In the genomic region with DNA sequence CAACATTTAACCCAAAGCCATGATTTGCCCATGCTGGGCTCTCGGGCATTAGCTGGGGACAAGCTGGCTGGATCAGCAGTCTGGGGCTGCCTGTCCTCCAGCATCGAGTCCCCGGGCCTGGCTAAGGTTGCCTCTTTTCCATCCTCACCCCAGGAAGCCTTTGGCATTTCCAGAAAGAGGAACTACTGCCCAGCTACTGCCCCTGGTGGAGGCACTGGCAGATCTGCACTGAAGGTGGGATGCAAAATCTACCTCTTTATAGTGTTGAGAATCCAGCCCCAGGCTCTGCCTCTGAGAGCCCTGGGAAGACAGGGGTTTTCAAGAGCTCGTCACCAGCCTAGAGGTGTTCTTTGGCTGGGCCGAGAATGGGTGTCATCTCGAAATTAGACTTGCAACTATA, we compare ENCODE assay signal across 13 cellular contexts.
DNase-seq lines count a peak whose midpoint lies in the region; ATAC-seq, FAIRE-seq and TF ChIP-seq lines count a peak whose summit lies in the region.
"Had no signal": no experiment of that assay in that cellular context is flagged by ENCODE, and none has a peak within 500 bp of the region (broad histone marks: within the 10 kb centered on the region; RNA-seq: fewer than 3 reads in every experiment).

No MANE protein-coding gene starts in this region.

- H3K27me3 ChIP-seq in MG63 (no peaks in the 10 kb centered on the region), bronchial epithelial cell (ENCODE audit: control insufficient read depth, insufficient read depth, low read length) (no peaks in the 10 kb centered on the region), neural progenitor cell (no peaks in the 10 kb centered on the region)

- no peak overlapping the region for H2AFZ ChIP-seq in neural progenitor cell (replicated peaks)

- H3K36me3 ChIP-seq in MG63 (no peaks in the 10 kb centered on the region), bronchial epithelial cell (ENCODE audit: control insufficient read depth, insufficient read depth, low read length) (no peaks in the 10 kb centered on the region), neural progenitor cell (no peaks in the 10 kb centered on the region)
- H3K36me3 ChIP-seq: thoracic aorta had no signal

- H3K9me3 ChIP-seq in MG63 (no peaks in the 10 kb centered on the region; the same call in 1 of the 2 replicates), neural progenitor cell (ENCODE audit: low read depth) (no peaks in the 10 kb centered on the region)

- no peak for FAIRE-seq in bronchial epithelial cell (lab: Jason Lieb, UNC)

- H3K27ac ChIP-seq in neural progenitor cell = no peak overlapping the region
- H3K27ac ChIP-seq: thoracic aorta had no signal

- peaks cover 13% of the 10 kb centered on the region for H3K27me3 Mint-ChIP-seq in neural progenitor cell (ENCODE audit: insufficient read depth, low read depth)
- peaks cover 17 to 77% (median 59%) of the 10 kb centered on the region in 5 donors for H3K27me3 Mint-ChIP-seq in naive thymus-derived CD8-positive, alpha-beta T cell

- DNase-seq in NCI-H2171 treated with DMSO at 0.1 percent for 48 hours (lab: John Stamatoyannopoulos, UW) (peak; percentile 3), NCI-H2171 (lab: John Stamatoyannopoulos, UW) (no peak), MG63 (peak; percentile 21), bronchial epithelial cell (ENCODE audit: low read depth) (no peak), neural progenitor cell (ENCODE audit: low spot score) (peak; percentile 69), NCI-H187 treated with DMSO at 0.1 percent for 48 hours (lab: John Stamatoyannopoulos, UW) (no peak)
- DNase-seq in naive thymus-derived CD8-positive, alpha-beta T cell = no peak
- DNase-seq: activated B cell treated with CpG ODN at 0.5 μM for 24 hours, midbrain had no signal

- TF ChIP-seq CTCF in bronchial epithelial cell (IDR thresholded peaks at IDR 0.05; ENCODE audit: insufficient read depth, low read length, severe bottlenecking) (peak; percentile 30), neural progenitor cell (IDR thresholded peaks at IDR 0.05) (peak; percentile 55)

- POLR2A ChIA-PET in naive thymus-derived CD8-positive, alpha-beta T cell (lab: Charles Lee) = interaction anchor here (0.7 kb wide), 1 partner anchor 802 kb away, joined by 4 read pairs; no protein-coding TSS in a partner anchor

- no peak for ATAC-seq in naive thymus-derived CD8-positive, alpha-beta T cell
- no peak for ATAC-seq in GM19452 (IDR thresholded peaks at IDR 0.05; ENCODE audit: unreplicated experiment)

- H4K20me1 ChIP-seq in neural progenitor cell (ENCODE audit: low read depth) = no peaks in the 10 kb centered on the region

- no peaks in the 10 kb centered on the region for H3K4me1 ChIP-seq in neural progenitor cell

- no peaks in the 10 kb centered on the region for H3K36me3 Mint-ChIP-seq in neural progenitor cell
- H3K36me3 Mint-ChIP-seq in naive thymus-derived CD8-positive, alpha-beta T cell = peaks cover 2 to 14% (median 2%) of the 10 kb centered on the region in 3 donors

- no peak overlapping the region for H3K27ac Mint-ChIP-seq in neural progenitor cell
- H3K27ac Mint-ChIP-seq in naive thymus-derived CD8-positive, alpha-beta T cell = no peak overlapping the region
- H3K27ac Mint-ChIP-seq: activated B cell treated with CpG ODN at 0.5 μM for 24 hours; activated naive CD4-positive, alpha-beta T cell treated with anti-CD3 and anti-CD28 coated beads, Interleukin-2, amount 50 U/mL, for 24 hours; B cell had no signal

- H3K4me3 ChIP-seq in MG63 (no peak overlapping the region), bronchial epithelial cell (ENCODE audit: low read depth, low read length) (no peak overlapping the region), neural progenitor cell (no peak overlapping the region)
- H3K4me3 ChIP-seq: thoracic aorta had no signal

- H3K4me2 ChIP-seq in neural progenitor cell = no peak overlapping the region

- H3K9ac ChIP-seq in neural progenitor cell = no peak overlapping the region

- H3K79me2 ChIP-seq in neural progenitor cell (ENCODE audit: low read depth) = no peaks in the 10 kb centered on the region

- peaks cover 17% of the 10 kb centered on the region for H3K9me3 Mint-ChIP-seq in neural progenitor cell
- peaks cover 2 to 28% (median 20%) of the 10 kb centered on the region in 9 donors for H3K9me3 Mint-ChIP-seq in naive thymus-derived CD8-positive, alpha-beta T cell

- H3K4me1 Mint-ChIP-seq in neural progenitor cell = peaks cover 23% of the 10 kb centered on the region
- H3K4me1 Mint-ChIP-seq in naive thymus-derived CD8-positive, alpha-beta T cell = peaks cover 0 to 7% (median 3%) of the 10 kb centered on the region in 4 donors
- H3K4me1 Mint-ChIP-seq: activated naive CD4-positive, alpha-beta T cell treated with anti-CD3 and anti-CD28 coated beads, Interleukin-2, amount 50 U/mL, for 24 hours; B cell had no signal

- no peak overlapping the region for H3K4me3 Mint-ChIP-seq in neural progenitor cell
- H3K4me3 Mint-ChIP-seq in naive thymus-derived CD8-positive, alpha-beta T cell = no peak overlapping the region
- H3K4me3 Mint-ChIP-seq: activated B cell treated with CpG ODN at 0.5 μM for 24 hours; activated naive CD4-positive, alpha-beta T cell treated with anti-CD3 and anti-CD28 coated beads, Interleukin-2, amount 50 U/mL, for 24 hours; B cell had no signal

- no peaks in the 10 kb centered on the region for H3F3A ChIP-seq in neural progenitor cell (ENCODE audit: low read depth)

Comparison
In these comparisons a context has a peak if more than half of its experiments do, and no peak if none do; other contexts are left out.
1. DNase-seq: peak in NCI-H2171 treated with DMSO at 0.1 percent for 48 hours (single experiment), MG63 (single experiment) and neural progenitor cell (single experiment); none in NCI-H2171 (single experiment), bronchial epithelial cell (single experiment), naive thymus-derived CD8-positive, alpha-beta T cell (0 of 10) and NCI-H187 treated with DMSO at 0.1 percent for 48 hours (single experiment).